In genomic region chr12:27549231-27549800, GRCh38 we compare ENCODE assay signal across 1 cellular context.
TF ChIP-seq lines count a peak whose summit lies in the region.

No MANE protein-coding gene starts in this region.

TF ChIP-seq in HCT116, 20 proteins besides CTCF, POLR2A, EP300 and RAD21 (continued from another document):
- no peak for TF ChIP-seq REST (IDR thresholded peaks at IDR 0.05; ENCODE audit: low read depth)
